Comparison of ENCODE assay signal across 11 cellular contexts in genomic region chr6:34953084-34954025, GRCh38.
DNase-seq lines count a peak whose midpoint lies in the region; ATAC-seq and TF ChIP-seq lines count a peak whose summit lies in the region.
"Had no signal": no experiment of that assay in that cellular context is flagged by ENCODE, and none has a peak within 500 bp of the region (broad histone marks: within the 10 kb centered on the region; RNA-seq: fewer than 3 reads in every experiment).

No MANE protein-coding gene starts in this region.

- H3K27ac ChIP-seq in lower lobe of right lung = peak overlapping the region; percentile 4
- H3K27ac ChIP-seq in esophagus muscularis mucosa (replicated peaks in 1 of 4) = no peak overlapping the region
- H3K27ac ChIP-seq: gastroesophageal sphincter, uterus had no signal

- H3K27me3 ChIP-seq in lower lobe of right lung (ENCODE audit: low read depth) = no peaks in the 10 kb centered on the region
- H3K27me3 ChIP-seq in esophagus muscularis mucosa = no peaks in the 10 kb centered on the region
- H3K27me3 ChIP-seq: gastroesophageal sphincter, uterus had no signal

- in situ Hi-C loops in Caki2 (cut with HindIII; ENCODE audit: low pct_unique_long_range_greater_than_20kb, low sequenced_read_pairs) = no loop called here
- in situ Hi-C loops in astrocyte of the spinal cord (cut with HindIII; ENCODE audit: low sequenced_read_pairs) = no loop called here

- ATAC-seq in lower lobe of right lung = peak; percentile 85 to 90
- ATAC-seq: gastroesophageal sphincter had no signal

- TF ChIP-seq POLR2A in esophagus muscularis mucosa (IDR thresholded peaks at IDR 0.05; ENCODE audit: low read depth) = no peak

- H3K9me3 ChIP-seq in lower lobe of right lung (no peaks in the 10 kb centered on the region), esophagus muscularis mucosa (no peaks in the 10 kb centered on the region)
- H3K9me3 ChIP-seq: gastroesophageal sphincter, uterus had no signal

- WGBS in esophagus muscularis mucosa = 71% methylated on average over 2 of the region's 2 CpGs

- intact Hi-C loops in lower lobe of right lung (cut with DNase I) = no loop called here
- intact Hi-C loops in esophagus muscularis mucosa (cut with DNase I) = no loop called here

- DNase-seq in Caki2 (ENCODE audit: low read depth) (peak; percentile 56), NCI-H1417 (lab: John Stamatoyannopoulos, UW) (peak in 2 of 3 experiments; percentile 62 to 83), astrocyte of the spinal cord (ENCODE audit: low read depth, low spot score) (peak; percentile 79), lower lobe of right lung (no peak), NCI-H2171 treated with DMSO at 0.1 percent for 48 hours (lab: John Stamatoyannopoulos, UW) (no peak), T-helper 2 cell (no peak), medulla oblongata (ENCODE audit: extremely low spot score) (no peak), esophagus muscularis mucosa (ENCODE audit: extremely low spot score) (no peak)
- DNase-seq: NCI-H526 treated with DMSO at 0.1 percent for 48 hours, uterus had no signal

- H3K36me3 ChIP-seq in lower lobe of right lung (no peaks in the 10 kb centered on the region), esophagus muscularis mucosa (no peaks in the 10 kb centered on the region)
- H3K36me3 ChIP-seq: gastroesophageal sphincter, uterus had no signal

- no peak for TF ChIP-seq EP300 in esophagus muscularis mucosa (IDR thresholded peaks at IDR 0.05)

- no peak for TF ChIP-seq CTCF in astrocyte of the spinal cord (IDR thresholded peaks at IDR 0.05; ENCODE audit: low read depth, low read length)
- no peak for TF ChIP-seq CTCF in lower lobe of right lung (IDR thresholded peaks at IDR 0.05)
- no peak for TF ChIP-seq CTCF in esophagus muscularis mucosa (IDR thresholded peaks at IDR 0.05)

- H3K4me3 ChIP-seq in astrocyte of the spinal cord (ENCODE audit: low read depth, low read length) = no peak overlapping the region
- no peak overlapping the region for H3K4me3 ChIP-seq in lower lobe of right lung
- no peak overlapping the region for H3K4me3 ChIP-seq in esophagus muscularis mucosa
- H3K4me3 ChIP-seq: gastroesophageal sphincter, uterus had no signal

- H3K4me1 ChIP-seq in lower lobe of right lung = peaks cover 58% of the 10 kb centered on the region
- H3K4me1 ChIP-seq in esophagus muscularis mucosa = peaks cover 19 to 32% (median 25%) of the 10 kb centered on the region in 4 donors

Comparison
In these comparisons a context has a peak if more than half of its experiments do, and no peak if none do; other contexts are left out.
1. DNase-seq: peak in Caki2 (single experiment), NCI-H1417 (2 of 3) and astrocyte of the spinal cord (single experiment); none in lower lobe of right lung (single experiment), NCI-H2171 treated with DMSO at 0.1 percent for 48 hours (single experiment), T-helper 2 cell (0 of 5), medulla oblongata (single experiment) and esophagus muscularis mucosa (single experiment).